Comparison of ENCODE assay signal across 26 cellular contexts in the genomic region with DNA sequence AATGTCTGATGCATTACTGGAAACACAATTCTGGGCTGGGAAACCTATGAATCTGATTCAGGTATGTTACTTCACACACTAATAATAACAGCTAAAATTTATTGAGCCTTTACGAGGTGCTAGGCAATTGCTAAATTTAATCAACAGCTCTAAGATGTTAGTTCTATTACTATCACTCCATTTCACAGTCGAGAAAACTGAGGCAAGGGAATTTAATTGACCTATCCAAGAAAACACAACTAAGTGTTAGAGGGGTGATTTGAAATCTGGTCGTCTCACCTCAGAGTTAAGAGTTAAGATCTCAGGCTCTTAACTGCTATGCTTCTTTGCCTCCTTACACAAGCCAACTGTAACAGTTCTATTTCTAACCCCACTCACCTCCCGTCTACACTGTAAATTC.
"Had no signal": no experiment of that assay in that cellular context is flagged by ENCODE, and none has a peak within 500 bp of the region (broad histone marks: within the 10 kb centered on the region; RNA-seq: fewer than 3 reads in every experiment).

No MANE protein-coding gene starts in this region.

- DNase-seq: activated CD4-positive, alpha-beta T cell treated with anti-CD3 and anti-CD28 coated beads for 4 hours; activated CD4-positive, alpha-beta T cell treated with anti-CD3 and anti-CD28 coated beads, Interleukin-2, amount 50 U/mL, for 48 hours; activated CD4-positive, CD25-positive, alpha-beta regulatory T cell; activated CD8-positive, alpha-beta memory T cell treated with anti-CD3 and anti-CD28 coated beads, Interleukin-2, amount 50 U/mL, for 48 hours; activated effector memory CD4-positive, alpha-beta T cell treated with Interleukin-2 at 50 U/mL for 16 hours; activated naive CD4-positive, alpha-beta T cell treated with anti-CD3 and anti-CD28 coated beads for 36 hours; activated T-cell treated with anti-CD3 and anti-CD28 coated beads, Interleukin-2, amount 50 U/mL, for 72 hours; adrenal gland; cortex of kidney; endodermal cell; esophagus squamous epithelium; head of caudate nucleus; hypothalamus; left ventricle myocardium superior; nucleus accumbens; posterior cingulate gyrus; small intestine; stimulated activated CD4-positive, alpha-beta T cell treated with anti-CD3 and anti-CD28 coated beads, Interleukin-15, amount 100 ng/mL, for 24 hours; stomach; T-helper 17 cell; uterus had no signal

- H3K27ac Mint-ChIP-seq: activated naive CD4-positive, alpha-beta T cell treated with anti-CD3 and anti-CD28 coated beads for 36 hours; endodermal cell had no signal

- H3K27me3 Mint-ChIP-seq: stimulated activated memory B cell treated with anti-CD40 and anti-IgM and Interleukin-4, amounts not matched to agents 10 μg/mL and 1 μg/mL and 100 μg/mL, for 72 hours; T-helper 17 cell had no signal

- H3K27ac ChIP-seq: adrenal gland, esophagus squamous epithelium, gastroesophageal sphincter, suprapubic skin had no signal

- H3K9me3 ChIP-seq: adrenal gland, esophagus squamous epithelium, gastroesophageal sphincter, stomach, suprapubic skin, tibial nerve, uterus had no signal

- H3K36me3 ChIP-seq: adrenal gland, gastroesophageal sphincter, stomach, suprapubic skin, tibial nerve, uterus had no signal

- H3K9me3 Mint-ChIP-seq: activated naive CD4-positive, alpha-beta T cell treated with anti-CD3 and anti-CD28 coated beads for 36 hours; activated T-cell treated with anti-CD3 and anti-CD28 coated beads, Interleukin-2, amount 50 U/mL, for 72 hours; endodermal cell; stimulated activated memory B cell treated with anti-CD40 and anti-IgM and Interleukin-4, amounts not matched to agents 10 μg/mL and 1 μg/mL and 100 μg/mL, for 72 hours had no signal

- H3K4me3 ChIP-seq: adrenal gland, esophagus squamous epithelium, gastroesophageal sphincter, stomach, suprapubic skin, tibial nerve, uterus had no signal

- ATAC-seq: activated T-cell treated with anti-CD3 and anti-CD28 coated beads, Interleukin-2, amount 50 U/mL, for 72 hours; gastroesophageal sphincter; left ventricle myocardium superior; sciatic nerve; stimulated activated memory B cell treated with anti-CD40 and anti-IgM and Interleukin-4, amounts not matched to agents 10 μg/mL and 1 μg/mL and 100 μg/mL, for 72 hours; T-helper 17 cell had no signal

- H3K27me3 ChIP-seq: adrenal gland, esophagus squamous epithelium, gastroesophageal sphincter, stomach, suprapubic skin, tibial nerve, uterus had no signal

- H3K4me3 Mint-ChIP-seq: activated naive CD4-positive, alpha-beta T cell treated with anti-CD3 and anti-CD28 coated beads for 36 hours; activated T-cell treated with anti-CD3 and anti-CD28 coated beads, Interleukin-2, amount 50 U/mL, for 72 hours; endodermal cell; stimulated activated memory B cell treated with anti-CD40 and anti-IgM and Interleukin-4, amounts not matched to agents 10 μg/mL and 1 μg/mL and 100 μg/mL, for 72 hours; T-helper 17 cell had no signal
